In the genomic region with DNA sequence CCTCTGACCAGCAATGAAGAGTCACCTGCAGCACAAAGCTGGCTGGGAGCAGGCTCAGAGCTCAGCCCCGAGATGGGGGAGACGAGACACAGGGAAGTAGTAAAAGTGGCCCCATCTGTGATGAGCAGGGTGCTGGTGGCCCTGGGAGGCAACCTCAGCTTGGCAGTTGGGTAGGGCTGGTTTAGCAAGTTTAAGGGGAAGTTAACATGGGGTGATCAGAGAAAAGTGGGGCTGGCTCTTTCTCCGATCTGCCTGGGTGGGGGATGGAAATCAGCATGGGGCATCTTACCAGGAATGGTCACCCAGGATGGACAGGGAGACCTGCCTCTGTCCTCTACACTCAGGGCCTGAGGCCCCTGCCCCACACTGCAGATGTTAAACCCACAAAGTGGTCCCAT, we compare ENCODE assay signal across 15 cellular contexts. TPM values are rescaled to one million over a fixed set of nuclear protein-coding genes. Genes with fewer than 3 reads are reported as not detected.
DNase-seq lines count a peak whose midpoint lies in the region; TF ChIP-seq lines count a peak whose summit lies in the region.
"Had no signal": no experiment of that assay in that cellular context is flagged by ENCODE, and none has a peak within 500 bp of the region (broad histone marks: within the 10 kb centered on the region; RNA-seq: fewer than 3 reads in every experiment).

No MANE protein-coding gene starts in this region.

- H3K27ac ChIP-seq in HL-60 (replicated peaks) (peak overlapping the region; percentile 74), spleen (no peak overlapping the region)
- H3K27ac ChIP-seq: SJSA1 had no signal

- H3K4me3 ChIP-seq in HL-60 (replicated peaks; ENCODE audit: insufficient read depth, low read length) (no peak overlapping the region), spleen (no peak overlapping the region)
- H3K4me3 ChIP-seq: SJSA1 had no signal

- peaks cover 0 to 25% (median 20%) of the 10 kb centered on the region in 6 donors for H3K4me1 ChIP-seq in spleen

- H3K9me3 ChIP-seq in spleen: no peaks in the 10 kb centered on the region
- H3K9me3 ChIP-seq: SJSA1 had no signal

- intact Hi-C loops in spleen (cut with DNase I; ENCODE audit: low total_unique reads): no loop called here

- TF ChIP-seq POLR2A in spleen (IDR thresholded peaks at IDR 0.05): no peak

- 53 to 91% (median 70%) methylated on average over 3 of the region's 3 CpGs for WGBS in spleen, 5 donors

- no peaks in the 10 kb centered on the region for H3K27me3 ChIP-seq in HL-60 (ENCODE audit: insufficient read depth, poor library complexity, severe bottlenecking)
- H3K27me3 ChIP-seq in spleen (replicated peaks in 1 of 7): no peaks in the 10 kb centered on the region
- H3K27me3 ChIP-seq: SJSA1 had no signal

- in situ Hi-C loops in KBM-7 (cut with MboI; ENCODE audit: low pct_unique_long_range_greater_than_20kb, low sequenced_read_pairs): no loop called here

- peak; percentile 35 for DNase-seq in activated CD8-positive, alpha-beta memory T cell treated with anti-CD3 and anti-CD28 coated beads, Interleukin-2, amount 50 U/mL, for 48 hours
- DNase-seq in activated CD8-positive, alpha-beta memory T cell treated with anti-CD3 and anti-CD28 coated beads, Interleukin-2, amount 50 U/mL, for 4 hours: no peak
- peak in 1 of 2 experiments; percentile 83 for DNase-seq in HL-60 (ENCODE audit: low read depth in 1 of 2, low spot score in 1 of 2)
- DNase-seq in ecto neural progenitor cell (ENCODE audit: low spot score): peak; percentile 39
- peak; percentile 34 for DNase-seq in spleen
- no peak for DNase-seq in KBM-7
- no peak for DNase-seq in DMS153 (lab: John Stamatoyannopoulos, UW)
- no peak for DNase-seq in SKM-1 treated with dmso at 0.1 percent for 144 hours (lab: John Stamatoyannopoulos, UW; ENCODE audit: unreplicated experiment)
- DNase-seq: Calu3; CD4-positive, alpha-beta T cell; NCI-H1694 treated with DMSO at 0.1 percent for 48 hours; NCI-H510A; NCI-H82; SW 1271 had no signal

- TF ChIP-seq CTCF in HL-60 (IDR thresholded peaks at IDR 0.05; ENCODE audit: insufficient read depth, low read length): no peak
- no peak for TF ChIP-seq CTCF in spleen (IDR thresholded peaks at IDR 0.05 in 8 of 11, conservative IDR thresholded peaks at IDR 0.05 in 3 of 11)

- peaks cover 0 to 10% (median 0%) of the 10 kb centered on the region in 6 donors for H3K36me3 ChIP-seq in spleen
- H3K36me3 ChIP-seq: SJSA1 had no signal

RNA-seq across cellular contexts. Expression of a gene that starts 29.9 kb away (rescaled TPM):
- total RNA-seq in spleen: 10 to 100 TPM in 6 of 7 donors, 1 to 10 TPM in 1; 9.0 to 24.9 (median 14.0) TPM
- 1 to 10 TPM; 3.0 to 3.5 (median 3.1) TPM for polyA plus RNA-seq in spleen

RNA-seq across cellular contexts. Expression of a gene that starts 54.5 kb away (rescaled TPM):
- total RNA-seq in spleen: 10 to 100 TPM; 12.1 to 25.6 (median 17.8) TPM
- 1 to 10 TPM; 6.0 to 8.9 (median 8.1) TPM for polyA plus RNA-seq in spleen

Comparison
In these comparisons a context has a peak if more than half of its experiments do, and no peak if none do; other contexts are left out.
1. DNase-seq: peak in activated CD8-positive, alpha-beta memory T cell treated with anti-CD3 and anti-CD28 coated beads, Interleukin-2, amount 50 U/mL, for 48 hours (single experiment), ecto neural progenitor cell (single experiment) and spleen (single experiment); none in activated CD8-positive, alpha-beta memory T cell treated with anti-CD3 and anti-CD28 coated beads, Interleukin-2, amount 50 U/mL, for 4 hours (single experiment), KBM-7 (single experiment), DMS153 (single experiment) and SKM-1 treated with dmso at 0.1 percent for 144 hours (single experiment).